In genomic region chr3:175238848-175239247, GRCh38 we compare ENCODE assay signal across 29 cellular contexts.
DNase-seq lines count a peak whose midpoint lies in the region; TF ChIP-seq lines count a peak whose summit lies in the region.
"Had no signal": no experiment of that assay in that cellular context is flagged by ENCODE, and none has a peak within 500 bp of the region (broad histone marks: within the 10 kb centered on the region; RNA-seq: fewer than 3 reads in every experiment).

No MANE protein-coding gene starts in this region.

- CTCF ChIA-PET in HEK293 (lab: Yijun Ruan, JAX): no interaction called here

- POLR2A ChIA-PET in HEK293 (lab: Yijun Ruan, JAX): no interaction called here

- H3K9me3 ChIP-seq in HEK293 (ENCODE audit: control insufficient read depth, insufficient read depth, low read depth, low read length) (no peaks in the 10 kb centered on the region), esophagus muscularis mucosa (no peaks in the 10 kb centered on the region)
- H3K9me3 ChIP-seq: heart left ventricle, MG63, sigmoid colon, testis had no signal

- no peak for TF ChIP-seq POLR2A in esophagus muscularis mucosa (IDR thresholded peaks at IDR 0.05; ENCODE audit: low read depth)

- WGBS in esophagus muscularis mucosa: 24% methylated on average over 3 of the region's 3 CpGs

- no peaks in the 10 kb centered on the region for H3K27me3 ChIP-seq in esophagus muscularis mucosa
- H3K27me3 ChIP-seq: foreskin keratinocyte, heart left ventricle, MG63, sigmoid colon, testis had no signal

- H3K4me1 ChIP-seq in HEK293 (ENCODE audit: control insufficient read depth, insufficient read depth, low read length) (no peaks in the 10 kb centered on the region), esophagus muscularis mucosa (peaks cover 0 to 5% (median 0%) of the 10 kb centered on the region in 4 donors)
- H3K4me1 ChIP-seq: foreskin keratinocyte, heart left ventricle, parathyroid adenoma, sigmoid colon, testis had no signal

- H3K27ac ChIP-seq in HEK293 (ENCODE audit: extremely low read depth, low read depth, low read length): no peak overlapping the region
- no peak overlapping the region for H3K27ac ChIP-seq in esophagus muscularis mucosa (replicated peaks in 1 of 4)
- H3K27ac ChIP-seq: foreskin keratinocyte, heart left ventricle, parathyroid adenoma, RWPE1, sigmoid colon, testis had no signal

- intact Hi-C loops in esophagus muscularis mucosa (cut with DNase I): no loop called here

- H3K4me3 ChIP-seq in HEK293 (ENCODE audit: low read depth, low read length): no peak overlapping the region
- no peak overlapping the region for H3K4me3 ChIP-seq in esophagus muscularis mucosa
- H3K4me3 ChIP-seq: GM12878, heart left ventricle, MG63, sigmoid colon, testis had no signal

- TF ChIP-seq CTCF in HEK293 (tag by site-specific recombination; IDR thresholded peaks at IDR 0.05) (no peak), esophagus muscularis mucosa (IDR thresholded peaks at IDR 0.05) (no peak)

- H3K36me3 ChIP-seq in HEK293 (ENCODE audit: control insufficient read depth in 2 of 2, insufficient read depth in 1 of 2, low read length in 2 of 2) (no peaks in the 10 kb centered on the region), esophagus muscularis mucosa (no peaks in the 10 kb centered on the region)
- H3K36me3 ChIP-seq: heart left ventricle, MG63, sigmoid colon had no signal

- TF ChIP-seq EP300 in esophagus muscularis mucosa (IDR thresholded peaks at IDR 0.05): no peak

- DNase-seq in NCI-H1417 treated with DMSO at 0.1 percent for 48 hours (lab: John Stamatoyannopoulos, UW) (peak; percentile 56), NCI-H345 (lab: John Stamatoyannopoulos, UW) (peak; percentile 46), astrocyte of the hippocampus (ENCODE audit: low read depth, low spot score) (peak; percentile 27), esophagus muscularis mucosa (ENCODE audit: extremely low spot score) (no peak), dermis blood vessel endothelial cell (no peak)
- no peak for DNase-seq in stimulated activated CD4-positive, alpha-beta T cell treated with anti-CD3 and anti-CD28 coated beads, Interleukin-4, amount 100 ng/mL, for 1 hour
- DNase-seq: activated CD4-positive, alpha-beta T cell treated with anti-CD3 and anti-CD28 coated beads for 36 hours; activated CD8-positive, alpha-beta T cell treated with anti-CD3 and anti-CD28 coated beads, Interleukin-2, amount 10 ng/mL, durations not matched to agents 7 days and 5 days; activated naive CD8-positive, alpha-beta T cell treated with anti-CD3 and anti-CD28 coated beads for 36 hours; activated T-cell treated with anti-CD3 and anti-CD28 coated beads for 4 hours; aorta; C1 segment of cervical spinal cord; cortex of kidney; EL; endodermal cell; foreskin keratinocyte; heart left ventricle; KG1; kidney glomerular epithelial cell; mammary epithelial cell; MG63; NCI-H2081; sigmoid colon; stimulated activated naive CD8-positive, alpha-beta T cell treated with anti-CD3 and anti-CD28 coated beads, Interleukin-15, Interleukin-2, amounts not matched to agents 100 U/mL and 50 U/mL, for 24 hours; testis had no signal

TF ChIP-seq in HEK293, 187 proteins besides CTCF, POLR2A, EP300 and RAD21:
- TF ChIP-seq HOXC10 (CRISPR knock-in tag; IDR thresholded peaks at IDR 0.05): no peak
- 0 out of 2 replicates have a peak, but pooled peaks have one; percentile 31 for TF ChIP-seq TCF7L2 (IDR thresholded peaks at IDR 0.05; ENCODE audit: borderline replicate concordance, low read depth, low read length)

Comparison
In these comparisons a context has a peak if more than half of its experiments do, and no peak if none do; other contexts are left out.
1. DNase-seq: peak in NCI-H1417 treated with DMSO at 0.1 percent for 48 hours (single experiment), NCI-H345 (single experiment) and astrocyte of the hippocampus (single experiment); none in esophagus muscularis mucosa (single experiment), stimulated activated CD4-positive, alpha-beta T cell treated with anti-CD3 and anti-CD28 coated beads, Interleukin-4, amount 100 ng/mL, for 1 hour (single experiment) and dermis blood vessel endothelial cell (single experiment).